In the genomic region with DNA sequence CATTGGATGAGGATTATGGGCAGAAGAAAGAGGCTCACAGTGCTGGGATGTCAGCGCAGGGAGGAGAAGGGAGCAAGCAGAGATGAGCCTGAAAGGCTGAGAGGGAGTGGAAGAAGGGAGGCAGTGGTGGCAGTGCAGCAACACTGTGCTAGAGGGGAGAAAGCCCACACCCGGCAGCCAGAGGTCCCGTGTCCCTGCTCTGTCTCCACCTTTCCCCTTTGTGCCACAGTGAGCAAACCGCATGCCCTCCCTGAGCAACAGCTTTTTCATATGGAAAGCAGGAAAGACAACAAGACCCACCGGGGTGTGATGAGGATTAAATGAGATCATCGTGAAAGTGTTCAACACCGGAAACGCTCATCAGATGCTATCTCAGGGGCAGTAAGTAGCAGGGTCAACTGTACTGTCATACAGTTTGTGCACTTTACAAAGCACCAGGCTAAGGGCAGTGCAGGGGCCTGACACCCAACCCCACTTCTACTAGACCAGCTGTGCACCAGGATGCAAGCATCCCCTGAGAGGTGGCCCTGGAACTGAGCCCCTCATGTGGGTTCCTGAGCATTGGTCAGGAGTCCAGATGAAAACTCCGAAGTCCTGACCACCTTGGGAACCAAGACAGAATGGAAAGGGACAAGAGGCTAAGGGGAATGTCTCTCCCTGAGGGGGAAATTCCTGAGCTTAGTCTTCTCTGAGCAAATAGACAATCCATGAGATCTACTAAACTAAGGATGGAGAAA, we compare ENCODE assay signal across 10 cellular contexts. TPM values are rescaled to one million over a fixed set of nuclear protein-coding genes. Genes with fewer than 3 reads are reported as not detected.
DNase-seq lines count a peak whose midpoint lies in the region; TF ChIP-seq lines count a peak whose summit lies in the region.
"Had no signal": no experiment of that assay in that cellular context is flagged by ENCODE, and none has a peak within 500 bp of the region (broad histone marks: within the 10 kb centered on the region; RNA-seq: fewer than 3 reads in every experiment).

No MANE protein-coding gene starts in this region.

- H2AFZ ChIP-seq in neural cell (ENCODE audit: low read depth, low read length), result peak overlapping the region; percentile 45

- no peaks in the 10 kb centered on the region for H3K27me3 ChIP-seq in neural cell (ENCODE audit: insufficient read depth, low read depth, low read length)

- no peaks in the 10 kb centered on the region for H3F3A ChIP-seq in neural cell (ENCODE audit: insufficient read depth, low read length, poor library complexity, severe bottlenecking)

- H4K20me1 ChIP-seq in neural cell (ENCODE audit: insufficient read depth), result no peaks in the 10 kb centered on the region

- no peaks in the 10 kb centered on the region for H3K9me3 ChIP-seq in neural cell (ENCODE audit: low read length)

- H3K9ac ChIP-seq in neural cell (ENCODE audit: low read length), result no peak overlapping the region

- H3K4me3 ChIP-seq in NB4 (ENCODE audit: low read depth, low read length), result no peak overlapping the region
- H3K4me3 ChIP-seq in coronary artery, result no peak overlapping the region
- no peak overlapping the region for H3K4me3 ChIP-seq in neural cell (ENCODE audit: low read length)
- H3K4me3 ChIP-seq: lung had no signal

- TF ChIP-seq POLR2A in NB4 (IDR thresholded peaks at IDR 0.05; ENCODE audit: extremely low read depth, insufficient read length), result no peak

- H3K4me2 ChIP-seq in neural cell (ENCODE audit: low read length), result no peak overlapping the region

- DNase-seq in DMS 273 (lab: John Stamatoyannopoulos, UW; ENCODE audit: unreplicated experiment) (peak; percentile 57), DMS 273 treated with DMSO at 0.1 percent for 48 hours (lab: John Stamatoyannopoulos, UW) (no peak), NB4 (ENCODE audit: low read depth) (peak; percentile 57), coronary artery (ENCODE audit: low spot score) (peak; percentile 55), cerebellum (ENCODE audit: low spot score) (no peak), medulla oblongata (ENCODE audit: extremely low spot score) (no peak), NOMO-1 treated with dmso at 0.1 percent for 144 hours (lab: John Stamatoyannopoulos, UW; ENCODE audit: unreplicated experiment) (no peak)

- TF ChIP-seq CTCF in NB4 (IDR thresholded peaks at IDR 0.05; ENCODE audit: low read depth, low read length) (no peak), coronary artery (IDR thresholded peaks at IDR 0.05) (no peak), neural cell (IDR thresholded peaks at IDR 0.05; ENCODE audit: poor library complexity, severe bottlenecking) (no peak)

- peak overlapping the region in 1 of 2 donors; percentile 45 for H3K27ac ChIP-seq in coronary artery
- no peak overlapping the region for H3K27ac ChIP-seq in neural cell (ENCODE audit: low read length)
- H3K27ac ChIP-seq: 22Rv1 had no signal

- no peak for TF ChIP-seq EP300 in neural cell (conservative IDR thresholded peaks at IDR 0.05; ENCODE audit: poor library complexity, severe bottlenecking)

- no peaks in the 10 kb centered on the region for H3K9me2 ChIP-seq in neural cell (ENCODE audit: insufficient read depth, low read length)

- no peaks in the 10 kb centered on the region for H3K36me3 ChIP-seq in neural cell (ENCODE audit: insufficient read depth, low read length)

- TF ChIP-seq RAD21 in neural cell (conservative IDR thresholded peaks at IDR 0.05), result no peak

- H3K79me2 ChIP-seq in neural cell (replicated peaks; ENCODE audit: insufficient read depth, low read length), result no peaks in the 10 kb centered on the region

TF ChIP-seq in neural cell, 6 proteins besides CTCF, POLR2A, EP300 and RAD21:
- no peak for TF ChIP-seq SMC3 (conservative IDR thresholded peaks at IDR 0.05; ENCODE audit: poor library complexity)
- no peak for TF ChIP-seq EZH2 (IDR thresholded peaks at IDR 0.05; ENCODE audit: borderline replicate concordance, insufficient read depth, low read length, poor library complexity, severe bottlenecking)
- no peak for TF ChIP-seq POLR2AphosphoS5 (IDR thresholded peaks at IDR 0.05)

RNA-seq across cellular contexts. Expression of a gene that starts 9.1 kb away (rescaled TPM):
- 0.11 and 0.90 TPM in 2 replicates for polyA plus RNA-seq in neural cell
- polyA minus RNA-seq in neural cell, result 0.24 and 0.58 TPM in 2 replicates
- 14.3 TPM for total RNA-seq in cerebellum

RNA-seq across cellular contexts. Expression of a gene that starts 24.4 kb away (rescaled TPM):
- 22.6 and 34.0 TPM in 2 replicates for polyA plus RNA-seq in neural cell
- 56.7 and 57.8 TPM in 2 replicates for polyA minus RNA-seq in neural cell
- 17.2 TPM for total RNA-seq in cerebellum

RNA-seq across cellular contexts. Expression of a gene that starts 32.8 kb away (rescaled TPM):
- 21.0 and 26.8 TPM in 2 replicates for polyA plus RNA-seq in neural cell
- 47.0 and 47.6 TPM in 2 replicates for polyA minus RNA-seq in neural cell
- 34.4 TPM for total RNA-seq in cerebellum

RNA-seq across cellular contexts. Expression of a gene that starts 32.9 kb away (rescaled TPM):
- 75.0 and 75.6 TPM in 2 replicates for polyA plus RNA-seq in neural cell
- 146 and 150 TPM in 2 replicates for polyA minus RNA-seq in neural cell
- 124 TPM for total RNA-seq in cerebellum

Comparison
In these comparisons a context has a peak if more than half of its experiments do, and no peak if none do; other contexts are left out.
1. DNase-seq: peak in DMS 273 (single experiment), NB4 (single experiment) and coronary artery (single experiment); none in DMS 273 treated with DMSO at 0.1 percent for 48 hours (single experiment), cerebellum (single experiment), medulla oblongata (single experiment) and NOMO-1 treated with dmso at 0.1 percent for 144 hours (single experiment).